In the genomic region with DNA sequence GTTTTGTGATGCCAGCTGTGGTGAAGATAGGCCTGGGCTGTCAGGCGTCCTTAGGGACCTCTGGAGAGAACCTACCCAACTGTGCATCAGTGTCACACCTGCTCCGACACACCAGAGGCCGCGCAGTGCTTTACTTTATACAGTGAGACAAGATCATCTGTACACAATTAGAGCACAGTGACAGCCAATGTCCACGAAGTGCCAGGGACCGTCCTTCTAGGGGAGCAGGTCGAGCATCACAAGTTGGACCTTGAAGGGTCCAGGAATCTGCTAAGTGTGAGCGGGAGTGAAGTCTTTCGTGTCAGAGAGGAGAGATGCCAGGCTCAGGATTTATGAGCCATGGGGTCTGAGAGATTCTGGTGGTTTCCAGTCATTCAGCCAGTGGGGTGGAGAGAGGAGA, we compare ENCODE assay signal across 26 cellular contexts.
"Had no signal": no experiment of that assay in that cellular context is flagged by ENCODE, and none has a peak within 500 bp of the region (broad histone marks: within the 10 kb centered on the region; RNA-seq: fewer than 3 reads in every experiment).

No MANE protein-coding gene starts in this region.

- FAIRE-seq: islet of Langerhans, urothelium cell line had no signal

- H3K27me3 ChIP-seq: heart left ventricle, ovary, tibial artery had no signal

- H3K4me1 ChIP-seq: heart left ventricle, left ventricle myocardium inferior, prostate gland, upper lobe of right lung had no signal

- H3K27ac ChIP-seq: heart left ventricle, left ventricle myocardium inferior, ovary, prostate gland, skin epidermis, suprapubic skin, thoracic aorta, tibial artery, upper lobe of right lung had no signal

- H3K36me3 ChIP-seq: heart left ventricle, left ventricle myocardium inferior, ovary, prostate gland, suprapubic skin, thoracic aorta, tibial artery, upper lobe of right lung had no signal

- DNase-seq: heart left ventricle; hypothalamus; immature natural killer cell; left ventricle myocardium inferior; naive B cell; natural killer cell; nephron progenitor cell; ovary; retina; stimulated activated CD4-positive, alpha-beta T cell treated with anti-CD3 and anti-CD28 coated beads, Interleukin-12 subunit alpha, Interleukin-12 subunit beta, amount 100 ng/mL, for 4 hours; stimulated activated CD4-positive, alpha-beta T cell treated with anti-CD3 and anti-CD28 coated beads, Interleukin-15, amount 100 ng/mL, for 24 hours; stimulated activated CD4-positive, alpha-beta T cell treated with anti-CD3 and anti-CD28 coated beads, Interleukin-2, amount 100 ng/mL, for 24 hours; stimulated activated CD4-positive, alpha-beta T cell treated with anti-CD3 and anti-CD28 coated beads, Interleukin-4, amount 100 ng/mL, for 1 hour; stimulated activated naive CD4-positive, alpha-beta T cell; tibial artery; trophoblast cell; upper lobe of right lung had no signal

- H3K9me3 ChIP-seq: prostate gland, suprapubic skin, upper lobe of right lung had no signal

- H3K4me3 ChIP-seq: heart left ventricle, left ventricle myocardium inferior, ovary, prostate gland, skin epidermis, suprapubic skin, thoracic aorta, tibial artery, upper lobe of right lung had no signal

- ATAC-seq: heart left ventricle; natural killer cell; right cardiac atrium; sciatic nerve; stimulated activated effector memory CD8-positive, alpha-beta T cell treated with anti-CD3 and anti-CD28 coated beads, Interleukin-12 subunit alpha, Interleukin-12 subunit beta, amount 100 ng/mL, for 72 hours; upper lobe of right lung had no signal
